In genomic region chr10:3237530-3237929, GRCh38 we compare ENCODE assay signal across 16 cellular contexts.
DNase-seq lines count a peak whose midpoint lies in the region; ATAC-seq, FAIRE-seq and TF ChIP-seq lines count a peak whose summit lies in the region.
"Had no signal": no experiment of that assay in that cellular context is flagged by ENCODE, and none has a peak within 500 bp of the region (broad histone marks: within the 10 kb centered on the region; RNA-seq: fewer than 3 reads in every experiment).

No MANE protein-coding gene starts in this region.

- H4K8ac ChIP-seq in trophoblast cell (ENCODE audit: low read depth, low read length) = no peak overlapping the region

- H4K12ac ChIP-seq in trophoblast cell (ENCODE audit: low read depth, low read length) = no peak overlapping the region

- no peaks in the 10 kb centered on the region for H3K9me3 Mint-ChIP-seq in stimulated activated naive CD8-positive, alpha-beta T cell treated with anti-CD3 and anti-CD28 coated beads, Interleukin-15, amount 100 ng/mL, for 72 hours
- H3K9me3 Mint-ChIP-seq: CD8-positive, alpha-beta T cell had no signal

- WGBS in trophoblast cell (ENCODE audit: extremely low coverage, insufficient coverage, insufficient read length) = no CpG with 5 or more reads among the region's 13 CpGs

- H2BK120ac ChIP-seq in trophoblast cell (ENCODE audit: insufficient read depth, low read length, poor library complexity) = no peak overlapping the region

- H3K79me1 ChIP-seq in trophoblast cell (ENCODE audit: low read length) = peaks cover 17% of the 10 kb centered on the region

- DNase-seq in NCI-H146 (lab: John Stamatoyannopoulos, UW) (peak; percentile 97), NCI-H774 (lab: John Stamatoyannopoulos, UW) (peak; percentile 34), SHP77 treated with DMSO at 0.1 percent for 48 hours (lab: John Stamatoyannopoulos, UW) (peak; percentile 68), trophoblast cell (peak; percentile 91), kidney (no peak), nucleus accumbens (lab: John Stamatoyannopoulos, UW) (no peak)
- no peak for DNase-seq in stimulated activated naive CD8-positive, alpha-beta T cell treated with anti-CD3 and anti-CD28 coated beads, Interleukin-15, amount 100 ng/mL, for 72 hours
- DNase-seq: Calu3; CD8-positive, alpha-beta T cell; GM23248 had no signal

- no peak overlapping the region for H2AFZ ChIP-seq in trophoblast cell (ENCODE audit: insufficient read depth, low read length, poor library complexity)
- H2AFZ ChIP-seq: GM23248 had no signal

- no peak overlapping the region for H3K23ac ChIP-seq in trophoblast cell (ENCODE audit: low read length)

- H3K4me1 ChIP-seq in trophoblast cell (ENCODE audit: control insufficient read depth in 1 of 2, insufficient read depth in 2 of 2, low read length in 2 of 2) (peaks cover 0 to 3% of the 10 kb centered on the region in 2 experiments), kidney (ENCODE audit: control insufficient read depth in 1 of 2, insufficient read depth in 1 of 2, low read depth in 1 of 2, low read length in 2 of 2) (no peaks in the 10 kb centered on the region)
- H3K4me1 ChIP-seq: HAP-1 had no signal

- no peak overlapping the region for H2BK12ac ChIP-seq in trophoblast cell (ENCODE audit: low read length)

- no peak for TF ChIP-seq CTCF in kidney (IDR thresholded peaks at IDR 0.05; ENCODE audit: borderline replicate concordance, extremely low read depth, insufficient read depth)

- no peak overlapping the region for H3K27ac Mint-ChIP-seq in stimulated activated naive CD8-positive, alpha-beta T cell treated with anti-CD3 and anti-CD28 coated beads, Interleukin-15, amount 100 ng/mL, for 72 hours
- H3K27ac Mint-ChIP-seq: B cell; CD8-positive, alpha-beta T cell had no signal

- H2BK5ac ChIP-seq in trophoblast cell (ENCODE audit: low read depth, low read length, poor library complexity) = no peak overlapping the region

- no peak overlapping the region for H3K4me2 ChIP-seq in trophoblast cell (ENCODE audit: low read length)
- H3K4me2 ChIP-seq: BLaER1 treated with 17β-estradiol and CSF1 and Interleukin-3, amounts not matched to agents 10 nM and 100 nM had no signal

- no peak overlapping the region for H3K4ac ChIP-seq in trophoblast cell (ENCODE audit: low read depth, low read length)

- H3K36me3 ChIP-seq in trophoblast cell (ENCODE audit: control insufficient read depth in 1 of 2, insufficient read depth in 2 of 2, low read length in 2 of 2) = peaks cover 0 to 2% of the 10 kb centered on the region in 2 experiments
- H3K36me3 ChIP-seq in kidney (ENCODE audit: control insufficient read depth in 1 of 2, insufficient read depth in 2 of 2, low read length in 2 of 2) = no peaks in the 10 kb centered on the region
- H3K36me3 ChIP-seq: BLaER1 treated with 17β-estradiol and CSF1 and Interleukin-3, amounts not matched to agents 10 nM and 100 nM; HAP-1 had no signal

- no peaks in the 10 kb centered on the region for H3K27me3 ChIP-seq in trophoblast cell (ENCODE audit: insufficient read depth, low read length)

- H3K79me2 ChIP-seq in trophoblast cell (ENCODE audit: control insufficient read depth, insufficient read depth, low read length, poor library complexity) = no peaks in the 10 kb centered on the region

- no peak overlapping the region for H4K91ac ChIP-seq in trophoblast cell (ENCODE audit: low read depth, low read length)

- H3K27ac ChIP-seq in trophoblast cell (ENCODE audit: low read depth, low read length) (no peak overlapping the region), kidney (ENCODE audit: low read depth in 2 of 2, low read length in 2 of 2) (no peak overlapping the region)
- H3K27ac ChIP-seq: BLaER1 treated with 17β-estradiol and CSF1 and Interleukin-3, amounts not matched to agents 10 nM and 100 nM; GM23248 had no signal

- no peak for ATAC-seq in stimulated activated naive CD8-positive, alpha-beta T cell treated with anti-CD3 and anti-CD28 coated beads, Interleukin-15, amount 100 ng/mL, for 72 hours
- ATAC-seq: CD8-positive, alpha-beta T cell; HepG2 had no signal

- H3K4me3 ChIP-seq in trophoblast cell (ENCODE audit: low read depth, low read length) (no peak overlapping the region), kidney (ENCODE audit: low read length in 2 of 2) (no peak overlapping the region)
- H3K4me3 ChIP-seq: BLaER1 treated with 17β-estradiol and CSF1 and Interleukin-3, amounts not matched to agents 10 nM and 100 nM; GM23248; HAP-1 had no signal

- no peak for FAIRE-seq in kidney (lab: Jason Lieb, UNC)
- FAIRE-seq: G401.6, GM12891, HepG2 had no signal

- H3K9ac ChIP-seq in trophoblast cell (ENCODE audit: low read length) = no peak overlapping the region
- no peak overlapping the region for H3K9ac ChIP-seq in kidney (ENCODE audit: low read length in 2 of 2)
- H3K9ac ChIP-seq: BLaER1 treated with 17β-estradiol and CSF1 and Interleukin-3, amounts not matched to agents 10 nM and 100 nM; GM23248 had no signal

- peaks cover 5% of the 10 kb centered on the region for H3K4me1 Mint-ChIP-seq in stimulated activated naive CD8-positive, alpha-beta T cell treated with anti-CD3 and anti-CD28 coated beads, Interleukin-15, amount 100 ng/mL, for 72 hours

- H2AK5ac ChIP-seq in trophoblast cell (ENCODE audit: low read length) = no peak overlapping the region

- H3K9me3 ChIP-seq in trophoblast cell (ENCODE audit: insufficient read depth, low read depth, low read length) (no peaks in the 10 kb centered on the region), kidney (ENCODE audit: control insufficient read depth in 1 of 2, low read length in 2 of 2) (no peaks in the 10 kb centered on the region)
- H3K9me3 ChIP-seq: BLaER1 treated with 17β-estradiol and CSF1 and Interleukin-3, amounts not matched to agents 10 nM and 100 nM; HAP-1 had no signal

- no peak overlapping the region for H3K4me3 Mint-ChIP-seq in stimulated activated naive CD8-positive, alpha-beta T cell treated with anti-CD3 and anti-CD28 coated beads, Interleukin-15, amount 100 ng/mL, for 72 hours
- H3K4me3 Mint-ChIP-seq: B cell; CD8-positive, alpha-beta T cell had no signal

- no peak overlapping the region for H3K14ac ChIP-seq in trophoblast cell (ENCODE audit: low read length)

- intact Hi-C loops in kidney (cut with DNase I) = loop anchor here (5.0 to 10.0 kb wide), 2 partner anchors 1417 to 1535 kb away; no protein-coding TSS in a partner anchor

- peaks cover 67% of the 10 kb centered on the region for H3K27me3 Mint-ChIP-seq in stimulated activated naive CD8-positive, alpha-beta T cell treated with anti-CD3 and anti-CD28 coated beads, Interleukin-15, amount 100 ng/mL, for 72 hours

- no peak overlapping the region for H3K18ac ChIP-seq in trophoblast cell (ENCODE audit: low read length)

Comparison
In these comparisons a context has a peak if more than half of its experiments do, and no peak if none do; other contexts are left out.
1. DNase-seq: peak in NCI-H146 (single experiment), NCI-H774 (single experiment), SHP77 treated with DMSO at 0.1 percent for 48 hours (single experiment) and trophoblast cell (2 of 2); none in kidney (single experiment), stimulated activated naive CD8-positive, alpha-beta T cell treated with anti-CD3 and anti-CD28 coated beads, Interleukin-15, amount 100 ng/mL, for 72 hours (0 of 2) and nucleus accumbens (0 of 56).